ENCODE assay signal across 1 cellular context in the genomic region with DNA sequence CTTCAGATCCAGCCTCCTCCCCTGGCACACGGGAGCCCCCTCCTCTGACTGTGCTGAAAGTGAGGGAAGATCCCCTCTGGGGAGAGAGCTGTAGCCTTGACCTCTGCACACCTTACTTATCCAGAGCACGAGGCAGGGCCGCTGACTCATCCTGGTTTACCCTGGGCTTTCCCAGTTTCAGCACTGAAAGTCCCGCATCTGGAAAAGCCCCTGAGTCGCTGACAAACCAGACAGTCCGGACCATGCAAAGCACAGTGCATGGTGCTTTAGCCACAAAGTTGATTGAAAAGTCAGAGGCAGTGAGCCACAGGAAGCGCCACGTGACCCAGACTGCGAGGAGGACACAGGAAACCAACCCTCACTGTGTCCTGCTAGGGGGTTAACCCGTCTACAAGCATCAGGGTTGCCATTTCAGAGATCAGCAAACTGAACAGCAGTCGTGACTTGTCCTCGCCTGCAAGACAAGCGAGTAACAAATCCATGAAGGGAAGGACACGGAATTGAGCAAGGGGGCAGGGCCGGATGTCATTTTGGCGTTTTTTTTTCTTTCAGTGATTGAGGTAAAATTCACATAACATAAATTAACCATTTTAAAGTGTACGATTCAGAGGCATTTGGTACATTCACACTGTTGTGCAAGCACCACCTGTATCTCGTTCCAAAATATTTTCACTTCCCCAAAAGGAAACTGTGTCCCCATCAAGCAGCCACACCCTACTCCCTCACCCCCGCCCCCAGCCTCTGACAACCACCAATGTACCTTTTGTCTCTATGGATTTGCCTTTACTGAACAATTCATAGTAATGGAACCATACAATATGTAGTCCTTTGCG.
A peak's percentile ranks its signal among the peaks of the same experiment; 100 is the strongest.
TF ChIP-seq lines count a peak whose summit lies in the region.

No MANE protein-coding gene starts in this region.

TF ChIP-seq in K562, 482 proteins besides CTCF, POLR2A, EP300 and RAD21 (continued from another document):
- peak in 1 of 2 experiments; percentile 31; a peak in 1 of 4 replicates for TF ChIP-seq HDAC1 (IDR thresholded peaks at IDR 0.05)
- TF ChIP-seq RBM17 (IDR thresholded peaks at IDR 0.05; ENCODE audit: borderline replicate concordance, low read depth, low read length): no peak
TF ChIP-seq in K562: peak in this region for 97.
